Comparison of ENCODE assay signal across 20 cellular contexts in the genomic region with DNA sequence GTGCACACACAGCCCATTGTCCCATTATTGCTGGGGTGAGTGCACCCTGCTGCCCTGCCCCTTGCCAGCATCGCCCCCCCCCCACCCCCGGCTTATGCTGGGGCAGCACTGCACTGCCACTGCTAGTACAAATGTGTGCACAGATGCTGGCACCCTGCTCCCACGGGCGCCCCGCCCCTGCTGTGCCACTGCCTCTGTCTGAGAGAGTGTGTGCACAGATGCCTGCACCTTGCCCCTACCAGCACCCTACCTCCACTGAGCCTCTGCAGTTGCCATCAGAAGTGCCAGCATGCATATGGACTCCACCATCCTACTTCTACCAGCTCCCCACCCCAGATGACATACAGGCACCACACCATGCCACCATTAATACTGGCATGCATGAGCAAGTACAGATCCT.
A peak's percentile ranks its signal among the peaks of the same experiment; 100 is the strongest.
DNase-seq lines count a peak whose midpoint lies in the region; ATAC-seq, FAIRE-seq and TF ChIP-seq lines count a peak whose summit lies in the region.
"Had no signal": no experiment of that assay in that cellular context is flagged by ENCODE, and none has a peak within 500 bp of the region (broad histone marks: within the 10 kb centered on the region; RNA-seq: fewer than 3 reads in every experiment).

No MANE protein-coding gene starts in this region.

- no peaks in the 10 kb centered on the region for H3F3A ChIP-seq in GM23338 (replicated peaks; ENCODE audit: low read depth)
- H3F3A ChIP-seq in PC-3 (ENCODE audit: low read length, unreplicated experiment): no peaks in the 10 kb centered on the region

- no peak overlapping the region for H3K4me3 Mint-ChIP-seq in activated naive CD4-positive, alpha-beta T cell treated with anti-CD3 and anti-CD28 coated beads, Interleukin-2, amount 10 ng/mL, durations not matched to agents 7 days and 5 days
- H3K4me3 Mint-ChIP-seq in activated naive CD4-positive, alpha-beta T cell treated with anti-CD3 and anti-CD28 coated beads for 36 hours: no peak overlapping the region
- no peak overlapping the region for H3K4me3 Mint-ChIP-seq in GM23338
- no peak overlapping the region for H3K4me3 Mint-ChIP-seq in stimulated activated memory B cell treated with anti-CD40 and anti-IgM and Interleukin-4, amounts not matched to agents 10 μg/mL and 1 μg/mL and 100 μg/mL, for 72 hours
- H3K4me3 Mint-ChIP-seq: B cell; CD4-positive, alpha-beta memory T cell; HFFc6 had no signal

- no peaks in the 10 kb centered on the region for H3K36me3 Mint-ChIP-seq in activated naive CD4-positive, alpha-beta T cell treated with anti-CD3 and anti-CD28 coated beads, Interleukin-2, amount 10 ng/mL, durations not matched to agents 7 days and 5 days
- H3K36me3 Mint-ChIP-seq in activated naive CD4-positive, alpha-beta T cell treated with anti-CD3 and anti-CD28 coated beads for 36 hours (ENCODE audit: low read depth): no peaks in the 10 kb centered on the region
- H3K36me3 Mint-ChIP-seq in GM23338 (ENCODE audit: low read depth): peaks cover 5% of the 10 kb centered on the region; the same call in 2 of the 3 replicates
- H3K36me3 Mint-ChIP-seq in stimulated activated memory B cell treated with anti-CD40 and anti-IgM and Interleukin-4, amounts not matched to agents 10 μg/mL and 1 μg/mL and 100 μg/mL, for 72 hours: no peaks in the 10 kb centered on the region
- H3K36me3 Mint-ChIP-seq: CD4-positive, alpha-beta memory T cell had no signal

- CTCF ChIA-PET in activated naive CD4-positive, alpha-beta T cell treated with anti-CD3 and anti-CD28 coated beads, Interleukin-2, amount 10 ng/mL, durations not matched to agents 7 days and 5 days (lab: Charles Lee): no interaction called here
- CTCF ChIA-PET in activated naive CD4-positive, alpha-beta T cell treated with anti-CD3 and anti-CD28 coated beads for 36 hours (lab: Charles Lee): no interaction called here
- CTCF ChIA-PET in PC-3 (lab: Charles Lee): no interaction called here

- H3K9me2 ChIP-seq in GM23338 (ENCODE audit: insufficient read depth): no peaks in the 10 kb centered on the region
- H3K9me2 ChIP-seq in PC-3 (replicated peaks; ENCODE audit: low read length): no peaks in the 10 kb centered on the region

- TF ChIP-seq CTCF in GM23338 (conservative IDR thresholded peaks at IDR 0.05; ENCODE audit: low read depth in 2 of 2) (no peak), kidney (IDR thresholded peaks at IDR 0.05; ENCODE audit: borderline replicate concordance, extremely low read depth, insufficient read depth) (no peak), PC-3 (conservative IDR thresholded peaks at IDR 0.05; ENCODE audit: low read depth, low read length) (no peak)

- peaks cover 19% of the 10 kb centered on the region for H3K9me3 Mint-ChIP-seq in activated naive CD4-positive, alpha-beta T cell treated with anti-CD3 and anti-CD28 coated beads, Interleukin-2, amount 10 ng/mL, durations not matched to agents 7 days and 5 days
- peaks cover 8% of the 10 kb centered on the region for H3K9me3 Mint-ChIP-seq in activated naive CD4-positive, alpha-beta T cell treated with anti-CD3 and anti-CD28 coated beads for 36 hours
- peaks cover 25% of the 10 kb centered on the region for H3K9me3 Mint-ChIP-seq in GM23338
- H3K9me3 Mint-ChIP-seq in stimulated activated memory B cell treated with anti-CD40 and anti-IgM and Interleukin-4, amounts not matched to agents 10 μg/mL and 1 μg/mL and 100 μg/mL, for 72 hours: no peaks in the 10 kb centered on the region

- no peaks in the 10 kb centered on the region for H3K27me3 Mint-ChIP-seq in activated naive CD4-positive, alpha-beta T cell treated with anti-CD3 and anti-CD28 coated beads, Interleukin-2, amount 10 ng/mL, durations not matched to agents 7 days and 5 days
- no peaks in the 10 kb centered on the region for H3K27me3 Mint-ChIP-seq in activated naive CD4-positive, alpha-beta T cell treated with anti-CD3 and anti-CD28 coated beads for 36 hours (ENCODE audit: low read depth)
- peaks cover 1% of the 10 kb centered on the region for H3K27me3 Mint-ChIP-seq in GM23338 (ENCODE audit: insufficient read depth, low read depth, poor library complexity)
- no peaks in the 10 kb centered on the region for H3K27me3 Mint-ChIP-seq in stimulated activated memory B cell treated with anti-CD40 and anti-IgM and Interleukin-4, amounts not matched to agents 10 μg/mL and 1 μg/mL and 100 μg/mL, for 72 hours
- H3K27me3 Mint-ChIP-seq: B cell; CD4-positive, alpha-beta memory T cell had no signal

- H3K27ac ChIP-seq in GM23338 (ENCODE audit: low read depth) (no peak overlapping the region), kidney (ENCODE audit: low read depth in 2 of 2, low read length in 2 of 2) (no peak overlapping the region), PC-3 (ENCODE audit: low read length) (no peak overlapping the region)

- POLR2A ChIA-PET in PC-3 (lab: Charles Lee; ENCODE audit: unreplicated experiment): no interaction called here

- H3K27me3 ChIP-seq in GM23338 (ENCODE audit: insufficient read depth) (no peaks in the 10 kb centered on the region), PC-3 (ENCODE audit: low read length) (no peaks in the 10 kb centered on the region)

- H2AFZ ChIP-seq in GM23338 (peak overlapping the region; percentile 16; the same call in 1 of the 2 replicates), PC-3 (ENCODE audit: low read length) (no peak overlapping the region)

- no peak overlapping the region for H3K4me2 ChIP-seq in GM23338
- no peak overlapping the region for H3K4me2 ChIP-seq in PC-3 (ENCODE audit: low read length)

- H3K27ac Mint-ChIP-seq in activated naive CD4-positive, alpha-beta T cell treated with anti-CD3 and anti-CD28 coated beads, Interleukin-2, amount 10 ng/mL, durations not matched to agents 7 days and 5 days: peak overlapping the region; percentile 28
- no peak overlapping the region for H3K27ac Mint-ChIP-seq in activated naive CD4-positive, alpha-beta T cell treated with anti-CD3 and anti-CD28 coated beads for 36 hours
- no peak overlapping the region for H3K27ac Mint-ChIP-seq in GM23338
- H3K27ac Mint-ChIP-seq in stimulated activated memory B cell treated with anti-CD40 and anti-IgM and Interleukin-4, amounts not matched to agents 10 μg/mL and 1 μg/mL and 100 μg/mL, for 72 hours: no peak overlapping the region
- H3K27ac Mint-ChIP-seq: B cell; CD4-positive, alpha-beta memory T cell; HFFc6 had no signal

- H3K79me2 ChIP-seq in GM23338 (replicated peaks; ENCODE audit: insufficient read depth) (no peaks in the 10 kb centered on the region), PC-3 (ENCODE audit: low read length) (no peaks in the 10 kb centered on the region)

- H3K9ac ChIP-seq in kidney (ENCODE audit: low read length in 2 of 2) (no peak overlapping the region), PC-3 (ENCODE audit: low read length) (no peak overlapping the region)

- intact Hi-C loops in activated naive CD4-positive, alpha-beta T cell treated with anti-CD3 and anti-CD28 coated beads for 36 hours (cut with micrococcal nuclease): no loop called here
- intact Hi-C loops in kidney (cut with DNase I): no loop called here
- intact Hi-C loops in PC-3 (cut with micrococcal nuclease): no loop called here

- H3K36me3 ChIP-seq in GM23338 (ENCODE audit: insufficient read depth) (no peaks in the 10 kb centered on the region), kidney (ENCODE audit: control insufficient read depth in 1 of 2, insufficient read depth in 2 of 2, low read length in 2 of 2) (no peaks in the 10 kb centered on the region), PC-3 (ENCODE audit: low read depth, low read length) (no peaks in the 10 kb centered on the region)

- BruUV-seq in PC-3 (replicated peaks; lab: Mats Ljungman, UMichigan): no TSS peak

- peak; percentile 16 for DNase-seq in activated naive CD4-positive, alpha-beta T cell treated with anti-CD3 and anti-CD28 coated beads, Interleukin-2, amount 10 ng/mL, durations not matched to agents 7 days and 5 days
- no peak for DNase-seq in activated naive CD4-positive, alpha-beta T cell treated with anti-CD3 and anti-CD28 coated beads for 36 hours
- no peak for DNase-seq in GM23338 (ENCODE audit: low spot score)
- DNase-seq in kidney: peak; percentile 54
- DNase-seq in DMS53 treated with DMSO at 0.1 percent for 48 hours (lab: John Stamatoyannopoulos, UW; ENCODE audit: unreplicated experiment): no peak
- no peak for DNase-seq in PC-3
- DNase-seq: C1 segment of cervical spinal cord; CD4-positive, alpha-beta memory T cell; COR-L47; DMS153; DND-41; GDM1; HCEC 1CT; HFFc6 had no signal

- H3K4me1 ChIP-seq in GM23338 (ENCODE audit: insufficient read depth): peaks cover 5% of the 10 kb centered on the region; the same call in 1 of the 2 replicates
- H3K4me1 ChIP-seq in kidney (ENCODE audit: control insufficient read depth in 1 of 2, insufficient read depth in 1 of 2, low read depth in 1 of 2, low read length in 2 of 2): no peaks in the 10 kb centered on the region
- no peaks in the 10 kb centered on the region for H3K4me1 ChIP-seq in PC-3 (ENCODE audit: insufficient read depth, low read length)

- no peaks in the 10 kb centered on the region for H3K4me1 Mint-ChIP-seq in activated naive CD4-positive, alpha-beta T cell treated with anti-CD3 and anti-CD28 coated beads, Interleukin-2, amount 10 ng/mL, durations not matched to agents 7 days and 5 days
- H3K4me1 Mint-ChIP-seq in activated naive CD4-positive, alpha-beta T cell treated with anti-CD3 and anti-CD28 coated beads for 36 hours (ENCODE audit: low read depth): no peaks in the 10 kb centered on the region
- H3K4me1 Mint-ChIP-seq in GM23338: peaks cover 13% of the 10 kb centered on the region
- H3K4me1 Mint-ChIP-seq in stimulated activated memory B cell treated with anti-CD40 and anti-IgM and Interleukin-4, amounts not matched to agents 10 μg/mL and 1 μg/mL and 100 μg/mL, for 72 hours: no peaks in the 10 kb centered on the region
- H3K4me1 Mint-ChIP-seq: B cell; CD4-positive, alpha-beta memory T cell had no signal

- ATAC-seq in GM23338 (no peak), PC-3 (no peak)
- peak; percentile 54 for ATAC-seq in stimulated activated memory B cell treated with anti-CD40 and anti-IgM and Interleukin-4, amounts not matched to agents 10 μg/mL and 1 μg/mL and 100 μg/mL, for 72 hours

- no peak for FAIRE-seq in kidney (lab: Jason Lieb, UNC)
- FAIRE-seq: A204.1, D721Med, GM12892, GM19239 had no signal

- H3K9me3 ChIP-seq in kidney (ENCODE audit: control insufficient read depth in 1 of 2, low read length in 2 of 2) (no peaks in the 10 kb centered on the region), PC-3 (ENCODE audit: low read length) (no peaks in the 10 kb centered on the region)

- H4K20me1 ChIP-seq in GM23338 (replicated peaks; ENCODE audit: insufficient read depth) (no peaks in the 10 kb centered on the region), PC-3 (ENCODE audit: low read length) (no peaks in the 10 kb centered on the region)

- H3K4me3 ChIP-seq in GM23338: no peak overlapping the region
- H3K4me3 ChIP-seq in kidney (ENCODE audit: low read length in 2 of 2): no peak overlapping the region
- no peak overlapping the region for H3K4me3 ChIP-seq in PC-3 (ENCODE audit: low read length)

TF ChIP-seq in GM23338, 12 proteins besides CTCF, POLR2A, EP300 and RAD21 (continues in another document):
- no peak for TF ChIP-seq CREB1 (CRISPR knock-in tag; IDR thresholded peaks at IDR 0.05; ENCODE audit: low read depth)

Comparison
In these comparisons a context has a peak if more than half of its experiments do, and no peak if none do; other contexts are left out.
1. DNase-seq: peak in activated naive CD4-positive, alpha-beta T cell treated with anti-CD3 and anti-CD28 coated beads, Interleukin-2, amount 10 ng/mL, durations not matched to agents 7 days and 5 days (single experiment) and kidney (single experiment); none in activated naive CD4-positive, alpha-beta T cell treated with anti-CD3 and anti-CD28 coated beads for 36 hours (single experiment), GM23338 (single experiment), DMS53 treated with DMSO at 0.1 percent for 48 hours (single experiment) and PC-3 (single experiment).